In the genomic region with DNA sequence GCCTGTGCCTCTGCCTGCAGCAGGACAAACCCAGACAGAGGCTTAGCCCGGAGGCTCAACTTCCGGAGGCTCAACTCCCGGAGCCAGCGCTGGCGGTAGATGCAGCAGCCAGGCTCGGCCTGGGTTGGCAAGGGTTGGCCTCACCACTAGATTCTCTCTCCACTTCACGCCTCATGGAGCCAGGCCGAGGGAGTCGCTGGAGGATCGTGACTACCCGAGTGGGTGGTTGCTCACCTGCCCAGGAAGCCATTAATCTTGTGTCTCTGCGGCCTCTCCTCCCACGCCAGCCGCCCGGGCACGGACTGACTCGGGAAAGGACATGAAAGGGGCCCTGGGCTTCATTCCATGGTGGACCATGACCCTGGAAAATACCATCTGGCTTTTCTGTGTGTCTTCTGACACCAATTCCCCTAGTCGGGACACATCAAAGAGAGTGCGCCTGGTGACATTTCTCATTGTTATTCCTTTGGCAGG, we compare ENCODE assay signal across 18 cellular contexts. TPM values are rescaled to one million over a fixed set of nuclear protein-coding genes. Genes with fewer than 3 reads are reported as not detected.
"Had no signal": no experiment of that assay in that cellular context is flagged by ENCODE, and none has a peak within 500 bp of the region (broad histone marks: within the 10 kb centered on the region; RNA-seq: fewer than 3 reads in every experiment).

No MANE protein-coding gene starts in this region.

- FAIRE-seq: frontal cortex had no signal

- H3K4me1 ChIP-seq: stomach had no signal

- H3K27me3 ChIP-seq: cardiac muscle cell, heart left ventricle had no signal

- H3K36me3 ChIP-seq: cardiac muscle cell, heart left ventricle, stomach, thoracic aorta had no signal

- ATAC-seq: heart left ventricle, left ventricle myocardium superior had no signal

- H3K9me3 ChIP-seq: heart left ventricle, stomach, thoracic aorta had no signal

- DNase-seq: activated CD4-positive, alpha-beta memory T cell treated with anti-CD3 and anti-CD28 coated beads, Interleukin-2, amount 10 ng/mL, durations not matched to agents 7 days and 5 days; activated CD4-positive, alpha-beta T cell treated with anti-CD3 and anti-CD28 coated beads for 1 hour; activated naive CD4-positive, alpha-beta T cell treated with anti-CD3 and anti-CD28 coated beads, Interleukin-2, amount 50 U/mL, for 16 hours; activated T-cell treated with anti-CD3 and anti-CD28 coated beads, Interleukin-2, amount 50 U/mL, for 24 hours; endodermal cell; heart left ventricle; immature natural killer cell; left ventricle myocardium superior; mesenchymal stem cell; stimulated activated CD4-positive, alpha-beta T cell treated with anti-CD3 and anti-CD28 coated beads, Interleukin-1b, Interleukin-23, amount 100 ng/mL, for 48 hours; stomach; T-helper 1 cell; T1000 had no signal

- H3K4me3 ChIP-seq: cardiac muscle cell, heart left ventricle, stomach, thoracic aorta had no signal

- H3K27ac ChIP-seq: cardiac muscle cell, heart left ventricle, stomach, thoracic aorta had no signal

RNA-seq across cellular contexts. Expression of a gene that starts 20.8 kb away (rescaled TPM):
- total RNA-seq: dermis microvascular lymphatic vessel endothelial cell, urinary bladder had no signal
- polyA plus RNA-seq: immature natural killer cell had no signal
